9 cellular contexts compared by ENCODE assay signal in genomic region chr4:89306486-89307184, GRCh38. TPM values are rescaled to one million over a fixed set of nuclear protein-coding genes. Genes with fewer than 3 reads are reported as not detected.
DNase-seq lines count a peak whose midpoint lies in the region; ATAC-seq, FAIRE-seq and TF ChIP-seq lines count a peak whose summit lies in the region.
"Had no signal": no experiment of that assay in that cellular context is flagged by ENCODE, and none has a peak within 500 bp of the region (broad histone marks: within the 10 kb centered on the region; RNA-seq: fewer than 3 reads in every experiment).

No MANE protein-coding gene starts in this region.

- TF ChIP-seq POLR2A in A549 (IDR thresholded peaks at IDR 0.05; ENCODE audit: low read length), result no peak

- CTCF ChIA-PET in A549 (lab: Yijun Ruan, JAX) (no interaction called here), RWPE1 (lab: Yijun Ruan, JAX) (no interaction called here)

- DNase-seq in A549 (ENCODE audit: low read depth in 1 of 2, low spot score in 1 of 2) (peak in 1 of 2 experiments; percentile 68), caudate nucleus (lab: John Stamatoyannopoulos, UW) (peak in 4 of 61 donors; percentile 14 to 26 (median 20)), naive B cell (no peak), ureter (ENCODE audit: low spot score) (no peak), RWPE1 (ENCODE audit: low spot score) (no peak), NCI-H1436 treated with DMSO at 0.1 percent for 48 hours (lab: John Stamatoyannopoulos, UW) (no peak)
- DNase-seq: DMS79 had no signal

- H3K9me3 ChIP-seq in A549 (no peaks in the 10 kb centered on the region), HUES48 (ENCODE audit: control insufficient read depth, insufficient read depth, low read length) (no peaks in the 10 kb centered on the region)

- H3K4me2 ChIP-seq in A549, result peak overlapping the region; percentile 98

- H3K4me3 ChIP-seq in A549, result peak overlapping the region; percentile 80
- H3K4me3 ChIP-seq in HUES48 (ENCODE audit: low read depth, low read length), result peak overlapping the region; percentile 82

- peak overlapping the region; percentile 78 to 93 for H3K27ac ChIP-seq in A549
- no peak overlapping the region for H3K27ac ChIP-seq in HUES48 (ENCODE audit: low read depth, low read length)
- peak overlapping the region; percentile 80 for H3K27ac ChIP-seq in caudate nucleus (ENCODE audit: low read depth, low read length)
- no peak overlapping the region for H3K27ac ChIP-seq in RWPE1

- peaks cover 0 to 2% (median 0%) of the 10 kb centered on the region in 7 donors for H3K9me3 Mint-ChIP-seq in naive B cell

- no peak for TF ChIP-seq EP300 in A549 (IDR thresholded peaks at IDR 0.05)

- no peak for TF ChIP-seq CTCF in A549 (IDR thresholded peaks at IDR 0.05)
- TF ChIP-seq CTCF in RWPE1 (conservative IDR thresholded peaks at IDR 0.05; ENCODE audit: low read depth), result no peak

- no peak overlapping the region for H3K9ac ChIP-seq in HUES48 (ENCODE audit: low read depth, low read length)

- POLR2A ChIA-PET in A549 (lab: Yijun Ruan, JAX) (no interaction called here), RWPE1 (lab: Yijun Ruan, JAX; ENCODE audit: low non-redundant PET) (no interaction called here)

- H3K27me3 Mint-ChIP-seq in naive B cell, result peaks cover 25 to 29% (median 27%) of the 10 kb centered on the region in 3 donors

- H3K4me1 Mint-ChIP-seq in naive B cell, result peaks cover 17 to 35% (median 21%) of the 10 kb centered on the region in 3 donors

- no peak for TF ChIP-seq RAD21 in A549 (conservative IDR thresholded peaks at IDR 0.05 in 1 of 2, IDR thresholded peaks at IDR 0.05 in 1 of 2)

- H3K27me3 ChIP-seq in HUES48 (ENCODE audit: control insufficient read depth, insufficient read depth, low read length), result peaks cover 25% of the 10 kb centered on the region

- FAIRE-seq in A549 (lab: Jason Lieb, UNC), result no peak

- H3K36me3 ChIP-seq in HUES48 (ENCODE audit: control insufficient read depth, insufficient read depth, low read length), result no peaks in the 10 kb centered on the region

- ATAC-seq in A549, result peak in 1 of 2 experiments; percentile 33; a peak in 3 of 6 replicates
- no peak for ATAC-seq in naive B cell (ENCODE audit: low read depth in 2 of 2)
- ATAC-seq in HG03108 (IDR thresholded peaks at IDR 0.05; ENCODE audit: unreplicated experiment), result no peak

- peak overlapping the region; percentile 72 to 93 (median 87) for H3K4me3 Mint-ChIP-seq in naive B cell

- H3K27ac Mint-ChIP-seq in naive B cell, result no peak overlapping the region

- H3K4me1 ChIP-seq in A549 (peaks cover 22% of the 10 kb centered on the region), HUES48 (ENCODE audit: control insufficient read depth, insufficient read depth, low read length) (peaks cover 13% of the 10 kb centered on the region)

- H3K36me3 Mint-ChIP-seq in naive B cell, result no peaks in the 10 kb centered on the region

- 14% methylated on average over 11 of the region's 11 CpGs for WGBS in A549 (ENCODE audit: missing lambda C conversion rate)

TF ChIP-seq in A549, 52 proteins besides CTCF, POLR2A, EP300 and RAD21:
- TF ChIP-seq ZNF302 (CRISPR knock-in tag; IDR thresholded peaks at IDR 0.05), result no peak
- TF ChIP-seq FOXS1 (CRISPR knock-in tag; IDR thresholded peaks at IDR 0.05), result no peak
- no peak for TF ChIP-seq TFCP2L1 (CRISPR knock-in tag; IDR thresholded peaks at IDR 0.05)
- no peak for TF ChIP-seq FOSB (CRISPR knock-in tag; IDR thresholded peaks at IDR 0.05)
- TF ChIP-seq JUN (IDR thresholded peaks at IDR 0.05), result no peak
- no peak for TF ChIP-seq MAZ (IDR thresholded peaks at IDR 0.05; ENCODE audit: borderline replicate concordance, low read depth, low read length)
- no peak for TF ChIP-seq TP53 (CRISPR knock-in tag; IDR thresholded peaks at IDR 0.05)
- TF ChIP-seq HOXB13 (CRISPR knock-in tag; IDR thresholded peaks at IDR 0.05; ENCODE audit: low read depth), result no peak
- no peak for TF ChIP-seq RARB (CRISPR knock-in tag; IDR thresholded peaks at IDR 0.05)
- no peak for TF ChIP-seq SMC3 (IDR thresholded peaks at IDR 0.05)
- TF ChIP-seq KDM1A (IDR thresholded peaks at IDR 0.05; ENCODE audit: low read depth), result no peak
- no peak for TF ChIP-seq USF2 (IDR thresholded peaks at IDR 0.05)
- no peak for TF ChIP-seq CHD2 (IDR thresholded peaks at IDR 0.05; ENCODE audit: low read length, partially characterized antibody)
- no peak for TF ChIP-seq PBX3 (IDR thresholded peaks at IDR 0.05)
TF ChIP-seq in A549: peak in this region for 0.

RNA-seq across cellular contexts. Expression of gene GPRIN3, which starts 1.0 kb away (rescaled TPM):
- 18.7 and 23.2 TPM in 2 replicates for polyA plus RNA-seq in A549 (2011; rRNA removed)
- polyA plus RNA-seq in A549 (2012; cell fraction: cytosol; rRNA removed), result 1.9 and 2.6 TPM in 2 replicates
- polyA plus RNA-seq in A549 (2012; cell fraction: nucleus; rRNA removed), result 2.9 and 4.5 TPM in 2 replicates
- polyA plus RNA-seq in A549 (2017; fragmentation: RNase III; extraction: RNeasy Plus Mini Kit Qiagen cat#74134 plus additional on column Dnase treatment), result 5.8 to 6.8 TPM (median 6.4 TPM) in 3 replicates
- polyA minus RNA-seq in A549 (2011; rRNA and poly(A)+ RNA removed), result 47.3 and 56.1 TPM in 2 replicates
- polyA plus RNA-seq in naive B cell (ENCODE audit: low read depth in 6 of 6), result under 1 TPM in 2 of 6 donors, not detected in 4; 0.06 to 0.16 TPM
- 3.5 TPM for total RNA-seq in ureter

Comparison
In these comparisons a context has a peak if more than half of its experiments do, and no peak if none do; other contexts are left out.
1. H3K27ac ChIP-seq: peak in A549 (2 of 2) and caudate nucleus (single experiment); none in HUES48 (single experiment) and RWPE1 (single experiment).